In the genomic region with DNA sequence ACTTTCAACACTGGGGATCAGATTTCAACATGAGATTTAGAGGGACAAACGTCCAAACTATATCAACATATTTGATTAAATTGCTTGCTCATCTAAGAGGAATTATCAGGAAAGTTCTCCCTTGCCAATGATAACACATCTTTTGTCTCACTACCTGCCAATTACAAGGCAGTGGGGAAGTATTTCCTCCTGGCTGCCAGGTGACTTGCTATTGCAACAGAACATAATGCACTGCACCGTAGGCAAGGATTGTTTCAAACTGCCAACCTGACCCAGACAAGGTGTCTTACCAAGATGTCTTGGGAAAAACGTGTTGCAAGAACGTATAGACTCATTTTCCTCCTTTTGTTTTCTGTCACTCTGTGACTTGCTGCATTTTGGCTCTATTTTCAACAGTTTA, we compare ENCODE assay signal across 20 cellular contexts.
"Had no signal": no experiment of that assay in that cellular context is flagged by ENCODE, and none has a peak within 500 bp of the region (broad histone marks: within the 10 kb centered on the region; RNA-seq: fewer than 3 reads in every experiment).

No MANE protein-coding gene starts in this region.

- H3K4me3 ChIP-seq: gastroesophageal sphincter, ovary, prostate gland, right atrium auricular region, thoracic aorta had no signal

- H3K4me1 ChIP-seq: gastroesophageal sphincter, prostate gland, right atrium auricular region had no signal

- DNase-seq: activated CD4-positive, alpha-beta memory T cell treated with anti-CD3 and anti-CD28 coated beads for 36 hours; activated CD4-positive, alpha-beta T cell treated with anti-CD3 and anti-CD28 coated beads for 48 hours; activated naive CD4-positive, alpha-beta T cell treated with Interleukin-2 at 50 U/mL for 16 hours; activated naive CD8-positive, alpha-beta T cell treated with anti-CD3 and anti-CD28 coated beads for 36 hours; activated T-cell treated with anti-CD3 and anti-CD28 coated beads, Interleukin-2, amount 50 U/mL, for 48 hours; amniotic stem cell; effector CD8-positive, alpha-beta T cell; head of caudate nucleus; hypothalamus; islet precursor cell; left cardiac atrium; ovary; stimulated activated CD4-positive, alpha-beta T cell treated with anti-CD3 and anti-CD28 coated beads, Interleukin-4, amount 100 ng/mL, for 24 hours; stimulated activated naive CD4-positive, alpha-beta T cell treated with Interleukin-2 at 50 U/mL for 16 hours had no signal

- ATAC-seq: esophagus mucosa, gastroesophageal sphincter, left cardiac atrium had no signal

- H3K36me3 ChIP-seq: gastroesophageal sphincter, neutrophil, ovary, prostate gland, right atrium auricular region, thoracic aorta had no signal

- H3K27ac ChIP-seq: gastroesophageal sphincter, neutrophil, ovary, prostate gland, right atrium auricular region, thoracic aorta had no signal

- H3K27me3 ChIP-seq: gastroesophageal sphincter, neutrophil, ovary, right atrium auricular region had no signal

- H3K9me3 ChIP-seq: gastroesophageal sphincter, neutrophil, ovary, prostate gland, thoracic aorta had no signal
